In genomic region chr9:33044677-33045282, GRCh38 we compare ENCODE assay signal across 8 cellular contexts. TPM values are rescaled to one million over a fixed set of nuclear protein-coding genes. Genes with fewer than 3 reads are reported as not detected.
A peak's percentile ranks its signal among the peaks of the same experiment; 100 is the strongest.
DNase-seq lines count a peak whose midpoint lies in the region; ATAC-seq and TF ChIP-seq lines count a peak whose summit lies in the region.

No MANE protein-coding gene starts in this region.

- H3K9me3 Mint-ChIP-seq in Caco-2 (ENCODE audit: unreplicated experiment) = no peaks in the 10 kb centered on the region
- no peaks in the 10 kb centered on the region for H3K9me3 Mint-ChIP-seq in WTC11

- H3K36me3 ChIP-seq in Caco-2 (ENCODE audit: control insufficient read depth, insufficient read depth, low read length) (no peaks in the 10 kb centered on the region), HUES64 (ENCODE audit: insufficient read depth, low read length) (peaks cover 52% of the 10 kb centered on the region), parathyroid adenoma (ENCODE audit: control insufficient read depth, insufficient read depth, low read length) (no peaks in the 10 kb centered on the region), SJCRH30 (peaks cover 32% of the 10 kb centered on the region)

- H3K4me3 ChIP-seq in Caco-2 (ENCODE audit: low read depth, low read length) (peak overlapping the region; percentile 56), HUES64 (ENCODE audit: low read length) (peak overlapping the region; percentile 81), parathyroid adenoma (ENCODE audit: low read depth, low read length) (peak overlapping the region; percentile 15), SJCRH30 (no peak overlapping the region; the same call in 1 of the 2 replicates)

- ATAC-seq in WTC11 (peak; percentile 78), HG02870 (IDR thresholded peaks at IDR 0.05; ENCODE audit: unreplicated experiment) (no peak)

- H3K4me1 Mint-ChIP-seq in Caco-2 (ENCODE audit: low read depth, unreplicated experiment) (peaks cover 6% of the 10 kb centered on the region), WTC11 (peaks cover 19% of the 10 kb centered on the region)

- TSS peak; percentile 3 for BruUV-seq in Caco-2 (replicated peaks; lab: Mats Ljungman, UMichigan)

- H3K9me3 ChIP-seq in Caco-2 = no peaks in the 10 kb centered on the region
- no peaks in the 10 kb centered on the region for H3K9me3 ChIP-seq in HUES64 (ENCODE audit: insufficient read depth, low read depth, low read length)
- no peaks in the 10 kb centered on the region for H3K9me3 ChIP-seq in parathyroid adenoma (ENCODE audit: control insufficient read depth, low read length)
- H3K9me3 ChIP-seq in SJCRH30 (replicated peaks) = no peaks in the 10 kb centered on the region

- H3K27ac ChIP-seq in HUES64 (ENCODE audit: low read depth, low read length) = peak overlapping the region; percentile 77; the same call in 1 of the 2 replicates
- peak overlapping the region; percentile 81 for H3K27ac ChIP-seq in parathyroid adenoma
- H3K27ac ChIP-seq in SJCRH30 = no peak overlapping the region

- peak in 1 of 2 experiments; percentile 55 for TF ChIP-seq CTCF in Caco-2 (IDR thresholded peaks at IDR 0.05; ENCODE audit: insufficient read depth in 1 of 2, low read depth in 1 of 2, low read length in 1 of 2, severe bottlenecking in 1 of 2, unreplicated experiment in 1 of 2)
- TF ChIP-seq CTCF in WTC11 (IDR thresholded peaks at IDR 0.05) = no peak
- TF ChIP-seq CTCF in parathyroid adenoma (IDR thresholded peaks at IDR 0.05) = peak; percentile 12

- peak overlapping the region; percentile 71 for H2AFZ ChIP-seq in parathyroid adenoma

- CTCF ChIA-PET in Caco-2 (lab: Charles Lee) (interaction anchor here (0.7 to 0.9 kb wide), 2 partner anchors 20 to 121 kb away, joined by 3 read pairs; no protein-coding TSS in a partner anchor), WTC11 (lab: Charles Lee) (interaction anchor here (0.6 to 1.6 kb wide), 11 partner anchors 14 to 509 kb away, joined by 3 to 8 read pairs (median 3); partner anchors contain the start of gene DNAJA1)

- no peak overlapping the region for H3K4me2 ChIP-seq in parathyroid adenoma (ENCODE audit: low read length)

- POLR2A ChIA-PET in Caco-2 (lab: Charles Lee) = interaction anchor here (1.0 kb wide), 1 partner anchor 20 kb away, joined by 5 read pairs; the partner anchor contains the start of gene DNAJA1
- POLR2A ChIA-PET in WTC11 (lab: Charles Lee) = interaction anchor here (0.7 to 1.2 kb wide), 2 partner anchors 19 to 31 kb away, joined by 4 to 11 read pairs; partner anchors contain the start of gene DNAJA1

- H3K27me3 Mint-ChIP-seq in Caco-2 (ENCODE audit: insufficient read depth, unreplicated experiment) = no peaks in the 10 kb centered on the region
- H3K27me3 Mint-ChIP-seq in WTC11 (ENCODE audit: low read depth) = no peaks in the 10 kb centered on the region

- DNase-seq in Caco-2 = peak; percentile 45 to 54
- peak; percentile 38 for DNase-seq in WTC11 (ENCODE audit: low spot score)
- peak in 41 of 42 donors; percentile 23 to 83 (median 53) for DNase-seq in head of caudate nucleus
- no peak for DNase-seq in NCI-H187 treated with DMSO at 0.1 percent for 48 hours (lab: John Stamatoyannopoulos, UW)
- DNase-seq in SJCRH30 = no peak

- H3K79me2 ChIP-seq in parathyroid adenoma = no peaks in the 10 kb centered on the region

- WGBS in HUES64 = 23% methylated on average over 11 of the region's 12 CpGs

- H3K9ac ChIP-seq in HUES64 (ENCODE audit: low read depth, low read length) (peak overlapping the region; percentile 62), parathyroid adenoma (no peak overlapping the region)

- H3K4me1 ChIP-seq in Caco-2 (peaks cover 4% of the 10 kb centered on the region; the same call in 1 of the 2 replicates), HUES64 (ENCODE audit: insufficient read depth, low read length) (peaks cover 13% of the 10 kb centered on the region), parathyroid adenoma (no peaks in the 10 kb centered on the region), SJCRH30 (peaks cover 9% of the 10 kb centered on the region)

- intact Hi-C loops in Caco-2 (cut with micrococcal nuclease; ENCODE audit: unreplicated experiment) (loop anchor here (1.0 to 2.0 kb wide), 2 partner anchors 20 to 43 kb away; partner anchors contain the start of genes APTX and DNAJA1), head of caudate nucleus (cut with DNase I) (no loop called here)

- peak overlapping the region; percentile 45 for H3K27ac Mint-ChIP-seq in Caco-2 (ENCODE audit: unreplicated experiment)
- peak overlapping the region; percentile 32 for H3K27ac Mint-ChIP-seq in WTC11

- no peaks in the 10 kb centered on the region for H3K27me3 ChIP-seq in Caco-2 (replicated peaks; ENCODE audit: control insufficient read depth, insufficient read depth, low read length)
- no peaks in the 10 kb centered on the region for H3K27me3 ChIP-seq in HUES64 (ENCODE audit: insufficient read depth, low read length)
- H3K27me3 ChIP-seq in parathyroid adenoma (ENCODE audit: control insufficient read depth, insufficient read depth, low read length) = no peaks in the 10 kb centered on the region
- no peaks in the 10 kb centered on the region for H3K27me3 ChIP-seq in SJCRH30

- H3K36me3 Mint-ChIP-seq in Caco-2 (ENCODE audit: insufficient read depth, unreplicated experiment) = peaks cover 79% of the 10 kb centered on the region
- H3K36me3 Mint-ChIP-seq in WTC11 = peaks cover 28% of the 10 kb centered on the region

- H3K4me3 Mint-ChIP-seq in Caco-2 (ENCODE audit: unreplicated experiment) (peak overlapping the region; percentile 79), WTC11 (peak overlapping the region; percentile 78)

TF ChIP-seq in WTC11, 78 proteins besides CTCF, POLR2A, EP300 and RAD21 (continues in another document):
- TF ChIP-seq ATF1 (CRISPR knock-in tag; IDR thresholded peaks at IDR 0.05) (no peak), AR (CRISPR knock-in tag; IDR thresholded peaks at IDR 0.05) (no peak), ZNF281 (CRISPR knock-in tag; IDR thresholded peaks at IDR 0.05) (no peak), RORB (CRISPR knock-in tag; IDR thresholded peaks at IDR 0.05) (no peak), NR1H2 (CRISPR knock-in tag; IDR thresholded peaks at IDR 0.05) (no peak), NFYB (CRISPR knock-in tag; conservative IDR thresholded peaks at IDR 0.05; ENCODE audit: low read depth) (no peak)

RNA-seq across cellular contexts. Expression of gene DNAJA1, which starts 19.7 kb away (rescaled TPM):
- total RNA-seq in Caco-2 (2022) (187 and 198 TPM in 2 replicates), WTC11 (2021) (74.5 to 96.5 TPM (median 95.6 TPM) in 3 replicates)
- 163 TPM for polyA plus RNA-seq in HUES64 (2013, experiment 1 of 2)
- 138 TPM for polyA plus RNA-seq in HUES64 (2013, experiment 2 of 2)
- 239 and 246 TPM in 2 replicates for total RNA-seq in SJCRH30 (2014; rRNA removed; shearing (Covaris generic))

RNA-seq across cellular contexts. Expression of gene SMU1, which starts 31.7 kb away (rescaled TPM):
- total RNA-seq in Caco-2 (2022) = 23.6 TPM in 2 replicates
- 16.6 TPM for polyA plus RNA-seq in HUES64 (2013, experiment 1 of 2)
- 16.2 TPM for polyA plus RNA-seq in HUES64 (2013, experiment 2 of 2)
- 23.2 to 23.3 TPM (median 23.2 TPM) in 3 replicates for total RNA-seq in WTC11 (2021)
- total RNA-seq in SJCRH30 (2014; rRNA removed; shearing (Covaris generic)) = 30.0 and 30.4 TPM in 2 replicates

RNA-seq across cellular contexts. Expression of gene APTX, which starts 43.4 kb away (rescaled TPM):
- 36.8 and 42.5 TPM in 2 replicates for total RNA-seq in Caco-2 (2022)
- 35.0 TPM for polyA plus RNA-seq in HUES64 (2013, experiment 1 of 2)
- 36.5 TPM for polyA plus RNA-seq in HUES64 (2013, experiment 2 of 2)
- 36.7 to 40.0 TPM (median 39.0 TPM) in 3 replicates for total RNA-seq in WTC11 (2021)
- 32.0 and 32.3 TPM in 2 replicates for total RNA-seq in SJCRH30 (2014; rRNA removed; shearing (Covaris generic))

Comparison
In these comparisons a context has a peak if more than half of its experiments do, and no peak if none do; other contexts are left out.
1. DNase-seq: peak in Caco-2 (2 of 2), WTC11 (single experiment) and head of caudate nucleus (41 of 42); none in NCI-H187 treated with DMSO at 0.1 percent for 48 hours (single experiment) and SJCRH30 (0 of 2).